ENCODE assay signal across 8 cellular contexts in the genomic region with DNA sequence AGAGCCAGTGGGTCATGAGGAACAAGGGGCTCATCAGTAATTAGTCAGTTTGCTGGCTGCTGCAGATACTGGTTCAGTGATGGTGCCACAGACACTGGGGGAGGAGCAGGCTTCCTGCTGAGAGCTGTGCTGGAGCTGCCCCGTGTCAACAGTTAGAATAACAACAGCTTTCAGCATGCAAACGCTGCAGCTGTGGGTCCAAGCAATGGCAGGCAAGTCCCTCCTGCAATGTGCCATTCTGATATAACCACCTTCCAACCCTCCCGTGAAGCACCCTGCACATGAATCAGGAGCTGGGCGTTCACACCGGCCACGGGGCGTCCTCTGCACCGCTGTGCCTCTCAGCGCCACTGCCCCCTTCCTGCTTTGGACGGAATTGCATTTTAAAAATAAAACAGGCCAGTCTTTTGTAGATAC.
DNase-seq lines count a peak whose midpoint lies in the region; ATAC-seq and TF ChIP-seq lines count a peak whose summit lies in the region.

No MANE protein-coding gene starts in this region.

- peak; percentile 74 for TF ChIP-seq CTCF in NB4 (IDR thresholded peaks at IDR 0.05; ENCODE audit: low read depth, low read length)
- peak in 4 of 6 experiments; percentile 22 to 66 (median 24) for TF ChIP-seq CTCF in esophagus squamous epithelium (IDR thresholded peaks at IDR 0.05)

- 9 to 16% methylated on average over 4 to 7 of the region's 10 CpGs for WGBS in esophagus squamous epithelium, 2 donors

- no peak overlapping the region for H3K4me3 ChIP-seq in NB4 (ENCODE audit: low read depth, low read length)
- H3K4me3 ChIP-seq in esophagus squamous epithelium = no peak overlapping the region

- peak; percentile 60 for DNase-seq in activated CD8-positive, alpha-beta memory T cell treated with anti-CD3 and anti-CD28 coated beads, Interleukin-2, amount 50 U/mL, for 48 hours
- DNase-seq in activated CD8-positive, alpha-beta memory T cell treated with anti-CD3 and anti-CD28 coated beads for 24 hours = no peak
- DNase-seq in NB4 (ENCODE audit: low read depth) (peak; percentile 73), esophagus squamous epithelium (lab: John Stamatoyannopoulos, UW) (no peak), NCI-H510A (lab: John Stamatoyannopoulos, UW) (no peak)
- peak; percentile 36 for DNase-seq in stimulated activated naive CD8-positive, alpha-beta T cell treated with anti-CD3 and anti-CD28 coated beads, Interleukin-15, Interleukin-2, amounts not matched to agents 100 U/mL and 50 U/mL, for 24 hours

- TF ChIP-seq POLR2A in NB4 (IDR thresholded peaks at IDR 0.05; ENCODE audit: extremely low read depth, insufficient read length) (no peak), esophagus squamous epithelium (IDR thresholded peaks at IDR 0.05) (no peak)

- intact Hi-C loops in esophagus squamous epithelium (cut with DNase I) = no loop called here

- peaks cover 0 to 10% (median 0%) of the 10 kb centered on the region in 3 donors for H3K9me3 ChIP-seq in esophagus squamous epithelium

- ATAC-seq in stimulated activated naive CD8-positive, alpha-beta T cell treated with anti-CD3 and anti-CD28 coated beads, Interleukin-15, Interleukin-2, amounts not matched to agents 100 U/mL and 50 U/mL, for 24 hours = no peak
- ATAC-seq in HG03432 (IDR thresholded peaks at IDR 0.05; ENCODE audit: unreplicated experiment) (no peak), GM19467 (IDR thresholded peaks at IDR 0.05; ENCODE audit: unreplicated experiment) (no peak)

- H3K36me3 ChIP-seq in esophagus squamous epithelium = no peaks in the 10 kb centered on the region

- H3K27me3 ChIP-seq in esophagus squamous epithelium = peaks cover 0 to 41% (median 0%) of the 10 kb centered on the region in 4 donors

- no peaks in the 10 kb centered on the region for H3K4me1 ChIP-seq in esophagus squamous epithelium

- H3K27ac ChIP-seq in esophagus squamous epithelium = no peak overlapping the region

Comparison
In these comparisons a context has a peak if more than half of its experiments do, and no peak if none do; other contexts are left out.
1. DNase-seq: peak in activated CD8-positive, alpha-beta memory T cell treated with anti-CD3 and anti-CD28 coated beads, Interleukin-2, amount 50 U/mL, for 48 hours (single experiment), NB4 (single experiment) and stimulated activated naive CD8-positive, alpha-beta T cell treated with anti-CD3 and anti-CD28 coated beads, Interleukin-15, Interleukin-2, amounts not matched to agents 100 U/mL and 50 U/mL, for 24 hours (single experiment); none in activated CD8-positive, alpha-beta memory T cell treated with anti-CD3 and anti-CD28 coated beads for 24 hours (single experiment), esophagus squamous epithelium (single experiment) and NCI-H510A (single experiment).